Comparison of ENCODE assay signal across 23 cellular contexts in genomic region chr6:44594471-44594870, GRCh38.
A peak's percentile ranks its signal among the peaks of the same experiment; 100 is the strongest.
DNase-seq lines count a peak whose midpoint lies in the region; ATAC-seq, FAIRE-seq and TF ChIP-seq lines count a peak whose summit lies in the region.
"Had no signal": no experiment of that assay in that cellular context is flagged by ENCODE, and none has a peak within 500 bp of the region (broad histone marks: within the 10 kb centered on the region; RNA-seq: fewer than 3 reads in every experiment).

No MANE protein-coding gene starts in this region.

- FAIRE-seq in urothelium cell line (lab: Jason Lieb, UNC) = no peak

- no peak overlapping the region for H4K5ac ChIP-seq in IMR-90 (ENCODE audit: low read depth, low read length)

- no peak overlapping the region for H2BK15ac ChIP-seq in IMR-90 (ENCODE audit: low read depth, low read length)

- no peak overlapping the region for H4K8ac ChIP-seq in IMR-90 (ENCODE audit: low read depth in 2 of 2, low read length in 2 of 2)

- TF ChIP-seq CTCF in IMR-90 (conservative IDR thresholded peaks at IDR 0.05; ENCODE audit: low read depth, low read length) (no peak), upper lobe of left lung (IDR thresholded peaks at IDR 0.05) (no peak), type B pancreatic cell (conservative IDR thresholded peaks at IDR 0.05) (no peak)

- H3K4me1 Mint-ChIP-seq in type B pancreatic cell (ENCODE audit: unreplicated experiment) = peaks cover 8% of the 10 kb centered on the region

- no peak overlapping the region for H3K27ac Mint-ChIP-seq in type B pancreatic cell
- H3K27ac Mint-ChIP-seq: mesothelial cell of epicardium had no signal

- no peak for TF ChIP-seq POLR2A in IMR-90 (IDR thresholded peaks at IDR 0.05; ENCODE audit: low read depth, low read length)
- no peak for TF ChIP-seq POLR2A in upper lobe of left lung (IDR thresholded peaks at IDR 0.05)

- H3K27me3 ChIP-seq in IMR-90 (ENCODE audit: control insufficient read depth, insufficient read depth, low read length) (peaks cover 32% of the 10 kb centered on the region), SJCRH30 (no peaks in the 10 kb centered on the region), upper lobe of left lung (no peaks in the 10 kb centered on the region)
- H3K27me3 ChIP-seq: BE2C, right lobe of liver had no signal

- H4K91ac ChIP-seq in IMR-90 (ENCODE audit: insufficient read depth, low read depth, low read length) = no peak overlapping the region

- H3K9ac ChIP-seq in IMR-90 (ENCODE audit: low read depth, low read length) = no peak overlapping the region
- H3K9ac ChIP-seq: GM23248 had no signal

- WGBS in IMR-90 (ENCODE audit: extremely low coverage in 2 of 2, insufficient read length in 1 of 2), 2 experiments = no CpG with 5 or more reads among the region's 5 CpGs
- WGBS in upper lobe of left lung, 2 donors = 32 to 50% methylated on average over 3 to 5 of the region's 5 CpGs

- POLR2A ChIA-PET in IMR-90 (lab: Charles Lee; ENCODE audit: unreplicated experiment) = no interaction called here

- H3K56ac ChIP-seq in IMR-90 (ENCODE audit: extremely low read depth, insufficient read depth, low read length) = no peak overlapping the region

- H3K4ac ChIP-seq in IMR-90 (ENCODE audit: low read depth, low read length) = no peak overlapping the region

- no peak for TF ChIP-seq RAD21 in IMR-90 (IDR thresholded peaks at IDR 0.05; ENCODE audit: low read length)

- no peak overlapping the region for H2BK20ac ChIP-seq in IMR-90 (ENCODE audit: low read depth, low read length)

- no peak overlapping the region for H2BK5ac ChIP-seq in IMR-90 (ENCODE audit: low read depth, low read length, poor library complexity, severe bottlenecking)

- H2AK9ac ChIP-seq in IMR-90 (replicated peaks; ENCODE audit: low read depth, low read length, poor library complexity) = no peak overlapping the region

- no peak overlapping the region for H3K14ac ChIP-seq in IMR-90 (replicated peaks; ENCODE audit: low read depth, low read length)

- no peak overlapping the region for H3K4me3 Mint-ChIP-seq in type B pancreatic cell
- H3K4me3 Mint-ChIP-seq: central memory CD8-positive, alpha-beta T cell; mesothelial cell of epicardium had no signal

- no peaks in the 10 kb centered on the region for H4K20me1 ChIP-seq in IMR-90 (ENCODE audit: insufficient read depth, low read length)

- no peaks in the 10 kb centered on the region for H3K9me3 Mint-ChIP-seq in type B pancreatic cell
- H3K9me3 Mint-ChIP-seq: central memory CD8-positive, alpha-beta T cell had no signal

- H2AK5ac ChIP-seq in IMR-90 (ENCODE audit: low read depth, low read length) = no peak overlapping the region

- H2AFZ ChIP-seq in IMR-90 (replicated peaks; ENCODE audit: low read length, poor library complexity) = no peak overlapping the region
- H2AFZ ChIP-seq: GM23248 had no signal

- H3K27ac ChIP-seq in IMR-90 (ENCODE audit: insufficient read depth, low read length) = no peak overlapping the region
- peak overlapping the region; percentile 86 for H3K27ac ChIP-seq in SJCRH30
- H3K27ac ChIP-seq in upper lobe of left lung = no peak overlapping the region
- H3K27ac ChIP-seq: GM23248, heart left ventricle, right lobe of liver had no signal

- ATAC-seq in IMR-90 (ENCODE audit: low read depth) (peak; percentile 35; the same call in 1 of the 2 replicates), upper lobe of left lung (ENCODE audit: low FRiP score in 2 of 2) (peak; percentile 9 to 54)
- ATAC-seq: heart left ventricle, Right ventricle myocardium inferior had no signal

- no TSS peak for BruUV-seq in IMR-90 (replicated peaks; lab: Mats Ljungman, UMichigan)

- no peak overlapping the region for H3K4me2 ChIP-seq in IMR-90 (ENCODE audit: low read depth, low read length)

- H3K4me1 ChIP-seq in IMR-90 (ENCODE audit: control insufficient read depth, insufficient read depth, low read length) (no peaks in the 10 kb centered on the region), SJCRH30 (peaks cover 29% of the 10 kb centered on the region), upper lobe of left lung (no peaks in the 10 kb centered on the region)
- H3K4me1 ChIP-seq: BE2C, heart left ventricle, right lobe of liver had no signal

- TF ChIP-seq EP300 in upper lobe of left lung (IDR thresholded peaks at IDR 0.05) = no peak

- DNase-seq in IMR-90 (no peak), SJCRH30 (peak; percentile 95 to 97), iPS-NIHi7 (ENCODE audit: extremely low spot score) (peak; percentile 58), upper lobe of left lung (peak in 1 of 2 donors; percentile 15), urothelium cell line (ENCODE audit: low spot score) (no peak), DMS153 treated with DMSO at 0.1 percent for 48 hours (lab: John Stamatoyannopoulos, UW; ENCODE audit: unreplicated experiment) (no peak), type B pancreatic cell (ENCODE audit: extremely low spot score, unreplicated experiment) (no peak)
- DNase-seq: activated CD4-positive, alpha-beta T cell treated with anti-CD3 and anti-CD28 coated beads for 1 hour; activated effector memory CD4-positive, alpha-beta T cell treated with anti-CD3 and anti-CD28 coated beads, Interleukin-2, amount 50 U/mL, for 16 hours; amniotic stem cell; BE2C; effector memory CD4-positive, alpha-beta T cell; GM23248; heart left ventricle; Karpas-422; kidney glomerular epithelial cell; NCI-H1436 treated with DMSO at 0.1 percent for 48 hours; occipital lobe; right lobe of liver; substantia nigra had no signal

- H3K36me3 ChIP-seq in IMR-90 (ENCODE audit: control insufficient read depth, insufficient read depth, low read length) = no peaks in the 10 kb centered on the region
- H3K36me3 ChIP-seq in SJCRH30 = no peaks in the 10 kb centered on the region
- H3K36me3 ChIP-seq in upper lobe of left lung = no peaks in the 10 kb centered on the region
- H3K36me3 ChIP-seq: BE2C, heart left ventricle, right lobe of liver had no signal

- no peaks in the 10 kb centered on the region for H3K9me1 ChIP-seq in IMR-90 (ENCODE audit: insufficient read depth, low read length)

- no peak overlapping the region for H3K4me3 ChIP-seq in IMR-90 (ENCODE audit: insufficient read depth, low read depth, low read length)
- no peak overlapping the region for H3K4me3 ChIP-seq in SJCRH30
- no peak overlapping the region for H3K4me3 ChIP-seq in upper lobe of left lung
- H3K4me3 ChIP-seq: GM23248, heart left ventricle, right lobe of liver had no signal

- H3K36me3 Mint-ChIP-seq in type B pancreatic cell = no peaks in the 10 kb centered on the region
- H3K36me3 Mint-ChIP-seq: mesothelial cell of epicardium had no signal

- no peak overlapping the region for H3K18ac ChIP-seq in IMR-90 (ENCODE audit: low read depth, low read length)

- H3K23ac ChIP-seq in IMR-90 (ENCODE audit: low read depth, low read length) = no peak overlapping the region

- in situ Hi-C loops in IMR-90 (cut with MboI; ENCODE audit: low sequenced_read_pairs) = no loop called here

- no peaks in the 10 kb centered on the region for H3K79me1 ChIP-seq in IMR-90 (ENCODE audit: low read depth in 1 of 2, low read length in 2 of 2)

- H2BK120ac ChIP-seq in IMR-90 (ENCODE audit: low read depth, low read length) = no peak overlapping the region

- no peaks in the 10 kb centered on the region for H3K9me3 ChIP-seq in IMR-90 (ENCODE audit: control insufficient read depth, insufficient read depth, low read length)
- 0 out of 2 replicates have a peak, but pooled peaks cover 3% of the 10 kb centered on the region for H3K9me3 ChIP-seq in SJCRH30 (replicated peaks)
- H3K9me3 ChIP-seq in upper lobe of left lung = peaks cover 0 to 4% (median 0%) of the 10 kb centered on the region in 4 donors
- H3K9me3 ChIP-seq: BE2C, right lobe of liver had no signal

- CTCF ChIA-PET in IMR-90 (lab: Yijun Ruan, JAX) = no interaction called here

- intact Hi-C loops in IMR-90 (cut with micrococcal nuclease) = loop anchor here (5.0 kb wide), 2 partner anchors 117 to 1328 kb away; no protein-coding TSS in a partner anchor

- peaks cover 5% of the 10 kb centered on the region for H3K27me3 Mint-ChIP-seq in type B pancreatic cell

- dilution Hi-C loops in IMR-90 (cut with HindIII; ENCODE audit: low sequenced_read_pairs, unreplicated experiment) = no loop called here

TF ChIP-seq in IMR-90, 13 proteins besides CTCF, POLR2A, EP300 and RAD21:
- no peak for TF ChIP-seq SMC3 (IDR thresholded peaks at IDR 0.05; ENCODE audit: low read depth, low read length)
- TF ChIP-seq BHLHE40 (IDR thresholded peaks at IDR 0.05; ENCODE audit: low read depth, low read length) = no peak

Comparison
In these comparisons a context has a peak if more than half of its experiments do, and no peak if none do; other contexts are left out.
1. DNase-seq: peak in SJCRH30 (2 of 2) and iPS-NIHi7 (single experiment); none in IMR-90 (single experiment), urothelium cell line (single experiment), DMS153 treated with DMSO at 0.1 percent for 48 hours (single experiment) and type B pancreatic cell (single experiment).